Comparison of ENCODE assay signal across 8 cellular contexts in genomic region chr1:119204940-119205339, GRCh38.
"Had no signal": no experiment of that assay in that cellular context is flagged by ENCODE, and none has a peak within 500 bp of the region (broad histone marks: within the 10 kb centered on the region; RNA-seq: fewer than 3 reads in every experiment).

No MANE protein-coding gene starts in this region.

- H2AFZ ChIP-seq: GM23338 had no signal

- DNase-seq: H9, HCEC 1CT had no signal

- H3K27ac ChIP-seq: HL-60 had no signal

- H3K4me3 Mint-ChIP-seq: GM23338, H9, IgD-negative memory B cell had no signal

- FAIRE-seq: H1, H54, HepG2 had no signal

- H3K4me3 ChIP-seq: GM23338 had no signal

- H3K4me2 ChIP-seq: GM23338 had no signal

- H3K27me3 Mint-ChIP-seq: IgD-negative memory B cell had no signal

- H3K4me1 Mint-ChIP-seq: GM23338, H9, IgD-negative memory B cell had no signal

- ATAC-seq: GM23338, HepG2 had no signal

- H3K27ac Mint-ChIP-seq: GM23338, H9, IgD-negative memory B cell had no signal
